Comparison of ENCODE assay signal across 35 cellular contexts in the genomic region with DNA sequence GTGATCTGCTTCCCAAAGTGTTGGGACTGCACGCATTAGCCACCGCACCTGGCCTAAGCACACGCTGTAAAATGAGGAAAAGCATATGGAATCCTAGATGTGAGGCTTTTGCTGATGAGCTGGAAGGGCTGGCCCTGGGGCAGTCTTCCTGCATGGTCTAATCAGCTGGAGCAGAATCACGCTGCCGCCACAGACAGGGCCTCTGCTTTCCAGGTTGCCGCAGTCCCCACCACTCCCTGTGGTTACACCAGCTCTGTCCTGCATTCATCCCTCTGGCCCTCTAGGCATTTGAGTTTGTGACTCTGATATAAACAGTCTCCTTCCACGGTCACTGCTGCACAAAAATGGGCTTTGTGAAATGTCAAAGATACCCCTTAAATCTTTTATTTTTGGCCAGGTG.
"Had no signal": no experiment of that assay in that cellular context is flagged by ENCODE, and none has a peak within 500 bp of the region (broad histone marks: within the 10 kb centered on the region; RNA-seq: fewer than 3 reads in every experiment).

No MANE protein-coding gene starts in this region.

- H3K27ac ChIP-seq: adrenal gland, body of pancreas, brain microvascular endothelial cell, breast epithelium, WERI-Rb-1 had no signal

- H3K36me3 ChIP-seq: adrenal gland, brain microvascular endothelial cell, breast epithelium, WERI-Rb-1 had no signal

- H3K9me3 ChIP-seq: adrenal gland, body of pancreas, breast epithelium had no signal

- H3K27me3 ChIP-seq: adrenal gland, body of pancreas, brain microvascular endothelial cell, breast epithelium had no signal

- ATAC-seq: activated CD4-positive, alpha-beta T cell treated with anti-CD3 and anti-CD28 coated beads for 36 hours; activated CD4-positive, CD25-positive, alpha-beta regulatory T cell treated with anti-CD3 and anti-CD28 coated beads, Interleukin-2, amount 50 U/mL, for 24 hours; activated CD8-positive, alpha-beta memory T cell treated with anti-CD3 and anti-CD28 coated beads, Interleukin-2, amount 10 ng/mL, durations not matched to agents 7 days and 5 days; activated CD8-positive, alpha-beta T cell treated with anti-CD3 and anti-CD28 coated beads, Interleukin-2, amount 10 ng/mL, durations not matched to agents 7 days and 5 days; activated naive CD4-positive, alpha-beta T cell treated with anti-CD3 and anti-CD28 coated beads, Interleukin-2, amount 50 U/mL, for 72 hours; activated T-cell treated with anti-CD3 and anti-CD28 coated beads, Interleukin-2, amount 50 U/mL, for 4 hours; activated T-cell treated with anti-CD3 and anti-CD28 coated beads, Interleukin-2, amount 50 U/mL, for 72 hours; activated T-helper 17 cell treated with anti-CD3 and anti-CD28 coated beads, Interleukin-2, amount 50 U/mL, for 72 hours; body of pancreas; WTC11 had no signal

- H3K4me3 ChIP-seq: adrenal gland, body of pancreas, breast epithelium had no signal

- DNase-seq: activated CD4-positive, alpha-beta memory T cell treated with anti-CD3 and anti-CD28 coated beads, Interleukin-2, amount 10 ng/mL, durations not matched to agents 7 days and 5 days; activated CD4-positive, alpha-beta T cell treated with anti-CD3 and anti-CD28 coated beads for 1 hour; activated CD4-positive, alpha-beta T cell treated with anti-CD3 and anti-CD28 coated beads for 36 hours; activated CD4-positive, alpha-beta T cell treated with anti-CD3 and anti-CD28 coated beads for 48 hours; activated CD4-positive, alpha-beta T cell treated with anti-CD3 and anti-CD28 coated beads, Interleukin-2, amount 10 ng/mL, durations not matched to agents 7 days and 5 days; activated CD4-positive, alpha-beta T cell treated with anti-CD3 and anti-CD28 coated beads, Interleukin-2, amount 50 U/mL, for 48 hours; activated CD4-positive, CD25-positive, alpha-beta regulatory T cell; activated CD8-positive, alpha-beta memory T cell treated with anti-CD3 and anti-CD28 coated beads for 24 hours; activated CD8-positive, alpha-beta memory T cell treated with anti-CD3 and anti-CD28 coated beads, Interleukin-2, amount 10 ng/mL, durations not matched to agents 7 days and 5 days; activated CD8-positive, alpha-beta memory T cell treated with anti-CD3 and anti-CD28 coated beads, Interleukin-2, amount 50 U/mL, for 48 hours; activated CD8-positive, alpha-beta T cell treated with anti-CD3 and anti-CD28 coated beads, Interleukin-2, amount 10 ng/mL, durations not matched to agents 7 days and 5 days; activated effector memory CD4-positive, alpha-beta T cell treated with anti-CD3 and anti-CD28 coated beads, Interleukin-2, amount 50 U/mL, for 16 hours; activated gamma-delta T cell treated with Interleukin-2 at 50 U/mL for 16 hours; activated naive CD4-positive, alpha-beta T cell; activated naive CD4-positive, alpha-beta T cell treated with anti-CD3 and anti-CD28 coated beads for 36 hours; activated naive CD4-positive, alpha-beta T cell treated with anti-CD3 and anti-CD28 coated beads, Interleukin-2, amount 50 U/mL, for 16 hours; activated naive CD8-positive, alpha-beta T cell treated with anti-CD3 and anti-CD28 coated beads for 36 hours; activated T-cell treated with anti-CD3 and anti-CD28 coated beads, Interleukin-2, amount 50 U/mL, for 1 hour; activated T-cell treated with anti-CD3 and anti-CD28 coated beads, Interleukin-2, amount 50 U/mL, for 4 hours; activated T-cell treated with anti-CD3 and anti-CD28 coated beads, Interleukin-2, amount 50 U/mL, for 72 hours; adrenal gland; amniotic stem cell; aorta; body of pancreas; brain microvascular endothelial cell; central memory CD4-positive, alpha-beta T cell; T-helper 1 cell; T-helper 2 cell; T-helper 9 cell; WERI-Rb-1 had no signal

- H3K4me1 ChIP-seq: breast epithelium had no signal
